In genomic region chr10:77925795-77926565, GRCh38 we compare ENCODE assay signal across 1 cellular context.
TF ChIP-seq lines count a peak whose summit lies in the region.

No MANE protein-coding gene starts in this region.

TF ChIP-seq in HCT116, 20 proteins besides CTCF, POLR2A, EP300 and RAD21 (continued from another document):
- TF ChIP-seq ZBTB33 (IDR thresholded peaks at IDR 0.05; ENCODE audit: extremely low read depth, insufficient replicate concordance, low read length) (no peak), CEBPB (IDR thresholded peaks at IDR 0.05; ENCODE audit: low read depth) (no peak), REST (IDR thresholded peaks at IDR 0.05; ENCODE audit: low read depth) (no peak), EZH2 (IDR thresholded peaks at IDR 0.05) (no peak), TCF7L2 (IDR thresholded peaks at IDR 0.05; ENCODE audit: borderline replicate concordance, extremely low read depth, insufficient read depth, insufficient read length) (no peak), ATF3 (IDR thresholded peaks at IDR 0.05) (no peak), EZH2phosphoT487 (IDR thresholded peaks at IDR 0.05; ENCODE audit: borderline replicate concordance) (no peak)
TF ChIP-seq in HCT116: peak in this region for 0.
